Comparison of ENCODE assay signal across 15 cellular contexts in genomic region chr2:28268386-28268785, GRCh38.
DNase-seq lines count a peak whose midpoint lies in the region; ATAC-seq and TF ChIP-seq lines count a peak whose summit lies in the region.
"Had no signal": no experiment of that assay in that cellular context is flagged by ENCODE, and none has a peak within 500 bp of the region (broad histone marks: within the 10 kb centered on the region; RNA-seq: fewer than 3 reads in every experiment).

No MANE protein-coding gene starts in this region.

- no peaks in the 10 kb centered on the region for H3K79me1 ChIP-seq in mesenchymal stem cell (replicated peaks; ENCODE audit: low read length, poor library complexity, severe bottlenecking)

- H3K27me3 Mint-ChIP-seq in type B pancreatic cell, result no peaks in the 10 kb centered on the region
- H3K27me3 Mint-ChIP-seq: activated CD4-positive, alpha-beta memory T cell treated with anti-CD3 and anti-CD28 coated beads for 36 hours; dendritic cell treated with granulocyte-macrophage colony-stimulating factor and Interleukin-4, amounts not matched to agents 40 ng/mL and 50 ng/mL, for 4 days; memory B cell had no signal

- TF ChIP-seq CTCF in choroid plexus epithelial cell (conservative IDR thresholded peaks at IDR 0.05; ENCODE audit: low read depth, low read length), result no peak
- TF ChIP-seq CTCF in type B pancreatic cell (conservative IDR thresholded peaks at IDR 0.05), result no peak

- H3K4me1 ChIP-seq in HUES48 (ENCODE audit: control insufficient read depth, insufficient read depth, low read length), result peaks cover 20% of the 10 kb centered on the region
- H3K4me1 ChIP-seq in mesenchymal stem cell (ENCODE audit: control insufficient read depth, insufficient read depth, low read depth, low read length), result peaks cover 5% of the 10 kb centered on the region

- H3K14ac ChIP-seq in mesenchymal stem cell (ENCODE audit: low read length in 2 of 2), result no peak overlapping the region

- peak overlapping the region; percentile 93 for H3K27ac Mint-ChIP-seq in type B pancreatic cell
- H3K27ac Mint-ChIP-seq: activated CD4-positive, alpha-beta memory T cell treated with anti-CD3 and anti-CD28 coated beads for 36 hours; activated T-helper 1 cell treated with anti-CD3 and anti-CD28 coated beads, Interleukin-12 subunit alpha, Interleukin-12 subunit beta, Interleukin-2, Interleukin-4 antibody, amounts not matched to agents 30 ng/mL and 10 ng/mL and 1 ng/mL, durations not matched to agents 14 hours and 24 hours and 36 hours; dendritic cell treated with granulocyte-macrophage colony-stimulating factor and Interleukin-4, amounts not matched to agents 40 ng/mL and 50 ng/mL, for 4 days; memory B cell had no signal

- peak overlapping the region; percentile 61 for H3K4me3 Mint-ChIP-seq in type B pancreatic cell
- H3K4me3 Mint-ChIP-seq: activated CD4-positive, alpha-beta memory T cell treated with anti-CD3 and anti-CD28 coated beads for 36 hours; activated T-helper 1 cell treated with anti-CD3 and anti-CD28 coated beads, Interleukin-12 subunit alpha, Interleukin-12 subunit beta, Interleukin-2, Interleukin-4 antibody, amounts not matched to agents 30 ng/mL and 10 ng/mL and 1 ng/mL, durations not matched to agents 14 hours and 24 hours and 36 hours; dendritic cell treated with granulocyte-macrophage colony-stimulating factor and Interleukin-4, amounts not matched to agents 40 ng/mL and 50 ng/mL, for 4 days; memory B cell had no signal

- H3K9me3 Mint-ChIP-seq in type B pancreatic cell, result no peaks in the 10 kb centered on the region
- H3K9me3 Mint-ChIP-seq: activated CD4-positive, alpha-beta memory T cell treated with anti-CD3 and anti-CD28 coated beads for 36 hours; activated T-helper 1 cell treated with anti-CD3 and anti-CD28 coated beads, Interleukin-12 subunit alpha, Interleukin-12 subunit beta, Interleukin-2, Interleukin-4 antibody, amounts not matched to agents 30 ng/mL and 10 ng/mL and 1 ng/mL, durations not matched to agents 14 hours and 24 hours and 36 hours; dendritic cell treated with granulocyte-macrophage colony-stimulating factor and Interleukin-4, amounts not matched to agents 40 ng/mL and 50 ng/mL, for 4 days; memory B cell had no signal

- no peaks in the 10 kb centered on the region for H3K9me3 ChIP-seq in HUES48 (ENCODE audit: control insufficient read depth, insufficient read depth, low read length)
- no peaks in the 10 kb centered on the region for H3K9me3 ChIP-seq in mesenchymal stem cell (ENCODE audit: control insufficient read depth, low read length)

- WGBS in mesenchymal stem cell, result 42% methylated on average over 4 of the region's 4 CpGs

- H2AK5ac ChIP-seq in mesenchymal stem cell (ENCODE audit: low read length, severe bottlenecking), result no peak overlapping the region

- H3K4me1 Mint-ChIP-seq in type B pancreatic cell (ENCODE audit: unreplicated experiment), result peaks cover 34% of the 10 kb centered on the region
- H3K4me1 Mint-ChIP-seq: memory B cell had no signal

- H3K36me3 ChIP-seq in HUES48 (ENCODE audit: control insufficient read depth, insufficient read depth, low read length) (no peaks in the 10 kb centered on the region), mesenchymal stem cell (ENCODE audit: control insufficient read depth in 1 of 2, insufficient read depth in 2 of 2, low read depth in 1 of 2, low read length in 2 of 2) (peaks cover 0 to 8% of the 10 kb centered on the region in 2 experiments)

- no peak overlapping the region for H2AFZ ChIP-seq in mesenchymal stem cell (ENCODE audit: low read depth, low read length)

- H3K4ac ChIP-seq in mesenchymal stem cell (ENCODE audit: low read depth in 1 of 2, low read length in 2 of 2), result no peak overlapping the region

- no peak overlapping the region for H2BK120ac ChIP-seq in mesenchymal stem cell (ENCODE audit: low read depth, low read length)

- H3K9ac ChIP-seq in HUES48 (ENCODE audit: low read depth, low read length) (no peak overlapping the region), mesenchymal stem cell (ENCODE audit: low read length) (no peak overlapping the region)

- H2BK5ac ChIP-seq in mesenchymal stem cell (ENCODE audit: low read depth, low read length, poor library complexity, severe bottlenecking), result no peak overlapping the region

- no peak overlapping the region for H4K91ac ChIP-seq in mesenchymal stem cell (ENCODE audit: low read length)

- peaks cover 4% of the 10 kb centered on the region for H3K36me3 Mint-ChIP-seq in type B pancreatic cell

- H3K4me2 ChIP-seq in mesenchymal stem cell (ENCODE audit: low read length, poor library complexity, severe bottlenecking), result no peak overlapping the region

- no peak overlapping the region for H3K4me3 ChIP-seq in HUES48 (ENCODE audit: low read depth, low read length)
- no peak overlapping the region for H3K4me3 ChIP-seq in choroid plexus epithelial cell (ENCODE audit: low read depth, low read length)
- H3K4me3 ChIP-seq in mesenchymal stem cell (ENCODE audit: insufficient read depth in 1 of 2, low read depth in 1 of 2, low read length in 2 of 2), result no peak overlapping the region

- ATAC-seq in HG02623 (IDR thresholded peaks at IDR 0.05; ENCODE audit: unreplicated experiment) (no peak), HG03135 (IDR thresholded peaks at IDR 0.05; ENCODE audit: unreplicated experiment) (no peak)

- H3K27ac ChIP-seq in HUES48 (ENCODE audit: low read depth, low read length) (peak overlapping the region; percentile 63), mesenchymal stem cell (ENCODE audit: low read length, poor library complexity, severe bottlenecking) (no peak overlapping the region)

- no peak overlapping the region for H2BK12ac ChIP-seq in mesenchymal stem cell (ENCODE audit: low read length in 2 of 2)

- peak; percentile 57 for DNase-seq in choroid plexus epithelial cell (ENCODE audit: low read depth)
- peak; percentile 42 for DNase-seq in mesenchymal stem cell
- DNase-seq in type B pancreatic cell (ENCODE audit: extremely low spot score, unreplicated experiment), result no peak
- no peak for DNase-seq in dedifferentiated amniotic fluid mesenchymal stem cell (ENCODE audit: extremely low spot score)
- no peak for DNase-seq in activated CD4-positive, alpha-beta T cell treated with anti-CD3 and anti-CD28 coated beads for 48 hours
- DNase-seq: activated CD4-positive, alpha-beta memory T cell treated with anti-CD3 and anti-CD28 coated beads for 36 hours; amniotic stem cell; NCI-H2107; SIG-M5 had no signal

- H4K8ac ChIP-seq in mesenchymal stem cell (ENCODE audit: low read length), result no peak overlapping the region

- no peak overlapping the region for H3K23ac ChIP-seq in mesenchymal stem cell (ENCODE audit: low read length in 2 of 2)

- no peak overlapping the region for H3K18ac ChIP-seq in mesenchymal stem cell (ENCODE audit: low read depth in 1 of 2, low read length in 2 of 2)

- H3K27me3 ChIP-seq in HUES48 (ENCODE audit: control insufficient read depth, insufficient read depth, low read length) (no peaks in the 10 kb centered on the region), mesenchymal stem cell (ENCODE audit: control insufficient read depth in 1 of 2, insufficient read depth in 1 of 2, low read length in 2 of 2) (no peaks in the 10 kb centered on the region)

- no peak overlapping the region for H2BK15ac ChIP-seq in mesenchymal stem cell (ENCODE audit: low read depth, poor library complexity, severe bottlenecking)

Comparison
In these comparisons a context has a peak if more than half of its experiments do, and no peak if none do; other contexts are left out.
1. DNase-seq: peak in choroid plexus epithelial cell (single experiment) and mesenchymal stem cell (single experiment); none in type B pancreatic cell (single experiment), dedifferentiated amniotic fluid mesenchymal stem cell (single experiment) and activated CD4-positive, alpha-beta T cell treated with anti-CD3 and anti-CD28 coated beads for 48 hours (single experiment).